ENCODE assay signal across 10 cellular contexts in genomic region chr12:113403435-113404415, GRCh38. TPM values are rescaled to one million over a fixed set of nuclear protein-coding genes. Genes with fewer than 3 reads are reported as not detected.
DNase-seq lines count a peak whose midpoint lies in the region; ATAC-seq, FAIRE-seq and TF ChIP-seq lines count a peak whose summit lies in the region.
"Had no signal": no experiment of that assay in that cellular context is flagged by ENCODE, and none has a peak within 500 bp of the region (broad histone marks: within the 10 kb centered on the region; RNA-seq: fewer than 3 reads in every experiment).

Gene SDS, minus strand, starts transcription at chr12:113403887. Its CDS starts 4,179 bp downstream, at chr12:113399708.

- TF ChIP-seq CTCF in mammary epithelial cell (conservative IDR thresholded peaks at IDR 0.05 in 1 of 2, IDR thresholded peaks at IDR 0.05 in 1 of 2; ENCODE audit: extremely low read depth in 1 of 2, insufficient read depth in 1 of 2, low read depth in 1 of 2, low read length in 2 of 2) (no peak), right lobe of liver (IDR thresholded peaks at IDR 0.05) (no peak), D721Med (IDR thresholded peaks at IDR 0.05; ENCODE audit: insufficient read depth, missing control alignments) (no peak)

- 26% methylated on average over 8 of the region's 14 CpGs for WGBS in mammary epithelial cell (ENCODE audit: low coverage, missing lambda C conversion rate)
- 13% methylated on average over 9 of the region's 14 CpGs for WGBS in right lobe of liver (ENCODE audit: insufficient coverage, low coverage, low lambda C conversion rate, missing lambda C conversion rate)

- H3K9ac ChIP-seq in mammary epithelial cell (ENCODE audit: insufficient read depth, low read length) = no peak within 1 kb of the TSS

- intact Hi-C loops in mammary epithelial cell (cut with micrococcal nuclease) (no loop called here), right lobe of liver (cut with DNase I) (no loop called here)

- no TSS peak for BruUV-seq in mammary epithelial cell (replicated peaks; lab: Mats Ljungman, UMichigan)

- dilution Hi-C loops in mammary epithelial cell (cut with HindIII; ENCODE audit: low sequenced_read_pairs) = no loop called here

- TF ChIP-seq POLR2A in right lobe of liver (IDR thresholded peaks at IDR 0.05) = peak; percentile 94

- H3K4me1 ChIP-seq in mammary epithelial cell (ENCODE audit: insufficient read depth, low read length) = no peaks in the 10 kb centered on the region
- peaks cover 0 to 17% (median 0%) of the 10 kb centered on the region in 4 donors for H3K4me1 ChIP-seq in right lobe of liver

- no peaks in the 10 kb centered on the region for H4K20me1 ChIP-seq in mammary epithelial cell (ENCODE audit: insufficient read depth, low read length)

- peak; percentile 62 to 91 (median 73) for ATAC-seq in right lobe of liver
- ATAC-seq in GM21619 (IDR thresholded peaks at IDR 0.05; ENCODE audit: unreplicated experiment) = no peak
- ATAC-seq in HG03457 (IDR thresholded peaks at IDR 0.05; ENCODE audit: unreplicated experiment) = no peak
- ATAC-seq in GM21447 (IDR thresholded peaks at IDR 0.05; ENCODE audit: unreplicated experiment) = no peak

- in situ Hi-C loops in mammary epithelial cell (cut with MboI; ENCODE audit: low sequenced_read_pairs in 2 of 2) = no loop called here

- H3K9me3 ChIP-seq in mammary epithelial cell (replicated peaks; ENCODE audit: insufficient read depth, low read length) = no peaks in the 10 kb centered on the region
- H3K9me3 ChIP-seq in right lobe of liver = no peaks in the 10 kb centered on the region

- no peak for FAIRE-seq in D721Med (lab: Jason Lieb, UNC)

- peak within 1 kb of the TSS; percentile 40 for H2AFZ ChIP-seq in mammary epithelial cell (ENCODE audit: low read depth, low read length)

- peak within 1 kb of the TSS; percentile 40 for H3K4me2 ChIP-seq in mammary epithelial cell (ENCODE audit: insufficient read depth, low read depth, low read length)

- peak; percentile 47 for DNase-seq in AG20443 (ENCODE audit: low spot score)
- DNase-seq in NCI-H2196 (lab: John Stamatoyannopoulos, UW; ENCODE audit: unreplicated experiment) = peak; percentile 37
- DNase-seq in mammary epithelial cell = no peak
- DNase-seq in right lobe of liver = peak; percentile 90 to 96 (median 93)
- no peak for DNase-seq in D721Med (ENCODE audit: insufficient read length, low spot score)
- DNase-seq: activated CD4-positive, alpha-beta T cell treated with anti-CD3 and anti-CD28 coated beads, Interleukin-2, amount 10 ng/mL, durations not matched to agents 7 days and 5 days had no signal

- CTCF ChIA-PET in mammary epithelial cell (lab: Charles Lee; ENCODE audit: low non-redundant PET) = no interaction called here

- H3K27ac ChIP-seq in mammary epithelial cell (ENCODE audit: insufficient read depth, low read depth, low read length) = no peak within 1 kb of the TSS
- H3K27ac ChIP-seq in right lobe of liver = peak within 1 kb of the TSS; percentile 83 to 97 (median 91)

- H3K36me3 ChIP-seq in mammary epithelial cell (ENCODE audit: insufficient read depth, low read length) (no peaks in the 10 kb centered on the region), right lobe of liver (peaks cover 0 to 35% (median 13%) of the 10 kb centered on the region in 4 donors)

- H3K27me3 ChIP-seq in mammary epithelial cell (ENCODE audit: insufficient read depth, low read length) = no peaks in the 10 kb centered on the region
- H3K27me3 ChIP-seq in right lobe of liver = no peaks in the 10 kb centered on the region

- H3K79me2 ChIP-seq in mammary epithelial cell (ENCODE audit: insufficient read depth, low read length) = no peaks in the 10 kb centered on the region

- H3K4me3 ChIP-seq in mammary epithelial cell (replicated peaks in 1 of 3; ENCODE audit: insufficient read depth in 1 of 3, low read depth in 2 of 3, low read length in 3 of 3) = no peak within 1 kb of the TSS
- peak within 1 kb of the TSS; percentile 54 to 63 (median 61) for H3K4me3 ChIP-seq in right lobe of liver

RNA-seq across cellular contexts. Expression of gene SDS, which starts in this region (rescaled TPM):
- total RNA-seq in mammary epithelial cell = not detected
- polyA plus RNA-seq in mammary epithelial cell = not detected
- not detected for polyA minus RNA-seq in mammary epithelial cell
- 100 to 1,000 TPM; 208 to 722 (median 309) TPM for total RNA-seq in right lobe of liver
- total RNA-seq: activated CD4-positive, alpha-beta T cell treated with anti-CD3 and anti-CD28 coated beads, Interleukin-2, amount 10 ng/mL, durations not matched to agents 7 days and 5 days; skeletal muscle tissue had no signal

Comparison
In these comparisons a context has a peak if more than half of its experiments do, and no peak if none do; other contexts are left out.
1. RNA of gene SDS (total RNA-seq): 208 to 722 TPM in right lobe of liver; not detected in mammary epithelial cell; every median in the first group is over 100 times any median in the second.
2. DNase-seq: peak in AG20443 (single experiment), NCI-H2196 (single experiment) and right lobe of liver (3 of 3); none in mammary epithelial cell (single experiment) and D721Med (single experiment).
3. H3K4me3 ChIP-seq: peak in right lobe of liver (3 of 3); none in mammary epithelial cell (0 of 3).
4. ATAC-seq: peak in right lobe of liver (4 of 4); none in GM21619 (single experiment), HG03457 (single experiment) and GM21447 (single experiment).